Comparison of ENCODE assay signal across 28 cellular contexts in genomic region chr5:89030781-89031180, GRCh38.
"Had no signal": no experiment of that assay in that cellular context is flagged by ENCODE, and none has a peak within 500 bp of the region (broad histone marks: within the 10 kb centered on the region; RNA-seq: fewer than 3 reads in every experiment).

No MANE protein-coding gene starts in this region.

- H3K4me3 ChIP-seq: stomach, suprapubic skin, testis, thoracic aorta, thyroid gland, tibial artery, tibial nerve, transverse colon, upper lobe of left lung, upper lobe of right lung, uterus, vagina had no signal

- H3K4me3 Mint-ChIP-seq: stimulated activated effector memory CD8-positive, alpha-beta T cell treated with anti-CD3 and anti-CD28 coated beads, Interleukin-12 subunit alpha, Interleukin-12 subunit beta, amount 100 ng/mL, for 72 hours; stimulated activated memory B cell treated with anti-CD40 and anti-IgM and Interleukin-4, amounts not matched to agents 10 μg/mL and 1 μg/mL and 100 μg/mL, for 72 hours; stimulated activated naive B cell treated with anti-CD40 and anti-IgM and Interleukin-4, amounts not matched to agents 10 μg/mL and 1 μg/mL and 100 μg/mL, for 72 hours; stimulated activated naive CD8-positive, alpha-beta T cell treated with anti-CD3 and anti-CD28 coated beads, Interleukin-15, Interleukin-2, amounts not matched to agents 100 ng/mL and 50 ng/mL, for 24 hours; type B pancreatic cell had no signal

- H3K4me1 ChIP-seq: stomach, suprapubic skin, testis, thyroid gland, tibial artery, tibial nerve, transverse colon, upper lobe of left lung, upper lobe of right lung, uterus, vagina had no signal

- H3K27ac ChIP-seq: stomach, suprapubic skin, testis, thoracic aorta, thyroid gland, tibial artery, tibial nerve, transverse colon, upper lobe of left lung, upper lobe of right lung, uterus, vagina had no signal

- H3K9me3 ChIP-seq: suprapubic skin, testis, thoracic aorta, thyroid gland, tibial artery, tibial nerve, transverse colon, upper lobe of left lung, upper lobe of right lung, uterus, vagina had no signal

- FAIRE-seq: urothelium cell line had no signal

- H3K27ac Mint-ChIP-seq: stimulated activated effector memory CD8-positive, alpha-beta T cell treated with anti-CD3 and anti-CD28 coated beads, Interleukin-12 subunit alpha, Interleukin-12 subunit beta, amount 100 ng/mL, for 72 hours; stimulated activated memory B cell treated with anti-CD40 and anti-IgM and Interleukin-4, amounts not matched to agents 10 μg/mL and 1 μg/mL and 100 μg/mL, for 72 hours; stimulated activated naive B cell treated with anti-CD40 and anti-IgM and Interleukin-4, amounts not matched to agents 10 μg/mL and 1 μg/mL and 100 μg/mL, for 72 hours; stimulated activated naive CD8-positive, alpha-beta T cell treated with anti-CD3 and anti-CD28 coated beads, Interleukin-15, Interleukin-2, amounts not matched to agents 100 ng/mL and 50 ng/mL, for 24 hours; type B pancreatic cell had no signal

- ATAC-seq: stimulated activated effector memory CD8-positive, alpha-beta T cell treated with anti-CD3 and anti-CD28 coated beads, Interleukin-12 subunit alpha, Interleukin-12 subunit beta, amount 100 ng/mL, for 72 hours; stimulated activated memory B cell treated with anti-CD40 and anti-IgM and Interleukin-4, amounts not matched to agents 10 μg/mL and 1 μg/mL and 100 μg/mL, for 72 hours; stimulated activated naive B cell treated with anti-CD40 and anti-IgM and Interleukin-4, amounts not matched to agents 10 μg/mL and 1 μg/mL and 100 μg/mL, for 72 hours; stimulated activated naive CD8-positive, alpha-beta T cell treated with anti-CD3 and anti-CD28 coated beads, Interleukin-15, Interleukin-2, amounts not matched to agents 100 U/mL and 50 U/mL, for 24 hours; upper lobe of right lung had no signal

- H3K36me3 ChIP-seq: stomach, suprapubic skin, thoracic aorta, thyroid gland, tibial artery, tibial nerve, transverse colon, upper lobe of left lung, upper lobe of right lung, uterus, vagina had no signal

- H3K27me3 ChIP-seq: stomach, suprapubic skin, testis, thyroid gland, tibial artery, tibial nerve, transverse colon, upper lobe of left lung, upper lobe of right lung, uterus, vagina had no signal

- DNase-seq: stimulated activated CD4-positive, alpha-beta T cell treated with anti-CD3 and anti-CD28 coated beads, Interleukin-2, amount 100 ng/mL, for 48 hours; stimulated activated CD4-positive, alpha-beta T cell treated with anti-CD3 and anti-CD28 coated beads, Interleukin-4, amount 100 ng/mL, for 1 hour; stimulated activated CD4-positive, alpha-beta T cell treated with anti-CD3 and anti-CD28 coated beads, Interleukin-4, amount 100 ng/mL, for 24 hours; stimulated activated CD4-positive, alpha-beta T cell treated with anti-CD3 and anti-CD28 coated beads, Interleukin-4, amount 100 ng/mL, for 4 hours; stimulated activated CD8-positive, alpha-beta memory T cell treated with anti-CD3 and anti-CD28 coated beads, Interleukin-4, amount 100 ng/mL, for 48 hours; stimulated activated naive B cell treated with anti-CD40 and anti-IgM and Interleukin-4, amounts not matched to agents 10 μg/mL and 1 μg/mL and 100 μg/mL, for 72 hours; stimulated activated naive CD4-positive, alpha-beta T cell; stimulated activated naive CD4-positive, alpha-beta T cell treated with Interleukin-2 at 50 U/mL for 16 hours; stimulated activated naive CD8-positive, alpha-beta T cell treated with anti-CD3 and anti-CD28 coated beads, Interleukin-15, Interleukin-2, amounts not matched to agents 100 U/mL and 50 U/mL, for 24 hours; stomach; substantia nigra; testis; thyroid gland; tibial artery; transverse colon; trophoblast cell; upper lobe of right lung; uterus had no signal

- H3K27me3 Mint-ChIP-seq: stimulated activated memory B cell treated with anti-CD40 and anti-IgM and Interleukin-4, amounts not matched to agents 10 μg/mL and 1 μg/mL and 100 μg/mL, for 72 hours; stimulated activated naive B cell treated with anti-CD40 and anti-IgM and Interleukin-4, amounts not matched to agents 10 μg/mL and 1 μg/mL and 100 μg/mL, for 72 hours had no signal

- H3K4me1 Mint-ChIP-seq: stimulated activated effector memory CD8-positive, alpha-beta T cell treated with anti-CD3 and anti-CD28 coated beads, Interleukin-12 subunit alpha, Interleukin-12 subunit beta, amount 100 ng/mL, for 72 hours had no signal
